In the genomic region with DNA sequence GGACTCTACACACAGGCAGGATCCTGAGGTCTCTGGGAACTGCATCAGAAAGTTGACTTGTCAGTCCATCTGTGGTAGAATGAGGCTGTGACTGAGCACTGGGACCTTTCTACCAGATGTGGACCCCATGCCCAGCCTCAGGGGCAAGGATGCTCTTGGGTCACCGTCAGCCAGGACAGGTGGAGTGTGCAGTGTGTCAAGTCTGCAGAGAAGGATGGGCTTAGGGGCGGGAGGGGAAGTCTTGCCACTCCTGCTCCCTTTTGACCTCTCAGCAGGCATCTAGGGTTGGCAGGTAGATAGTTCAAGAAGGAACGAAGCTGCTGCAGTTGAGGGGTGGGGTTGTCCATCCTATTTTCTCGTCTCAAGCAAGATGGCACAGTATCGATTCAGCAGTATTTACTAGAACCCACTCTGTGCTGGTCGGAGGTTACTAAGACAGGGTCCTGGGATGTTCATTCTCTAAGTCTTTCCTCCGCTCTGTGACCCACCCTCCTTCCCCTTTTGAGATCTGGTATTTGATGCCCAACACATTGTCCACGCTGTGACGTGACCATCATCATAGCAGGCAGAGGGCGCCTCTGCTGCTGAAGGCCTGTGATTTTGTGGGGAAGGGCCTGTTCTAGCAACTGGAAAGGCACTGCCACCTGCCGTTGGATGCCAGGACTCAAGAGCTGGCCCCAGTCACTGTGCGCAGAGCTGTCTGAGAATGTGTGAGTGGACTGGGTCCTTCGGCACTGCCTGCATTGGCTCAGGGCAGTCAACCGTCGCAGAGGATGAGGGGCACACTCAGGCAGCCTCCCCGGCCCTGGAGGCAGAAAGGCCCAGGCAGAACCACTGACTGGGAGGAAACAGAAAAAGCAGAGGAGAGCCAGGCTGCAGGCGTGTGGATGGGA, we compare ENCODE assay signal across 8 cellular contexts. TPM values are rescaled to one million over a fixed set of nuclear protein-coding genes. Genes with fewer than 3 reads are reported as not detected.
DNase-seq lines count a peak whose midpoint lies in the region; ATAC-seq, FAIRE-seq and TF ChIP-seq lines count a peak whose summit lies in the region.

No MANE protein-coding gene starts in this region.

- ATAC-seq in K562 (peak; percentile 73), HG03354 (IDR thresholded peaks at IDR 0.05; ENCODE audit: poor library complexity, severe bottlenecking, unreplicated experiment) (no peak)

- WGBS in K562 (ENCODE audit: insufficient coverage, low coverage, missing lambda C conversion rate), result 63% methylated on average over 13 of the region's 17 CpGs
- WGBS in spleen, 5 donors, result 74 to 77% (median 75%) methylated on average over 16 to 17 of the region's 17 CpGs

- H3K4me2 ChIP-seq in K562 (ENCODE audit: insufficient read depth, low read length), result no peak overlapping the region

- no peaks in the 10 kb centered on the region for H3K79me2 ChIP-seq in K562 (ENCODE audit: control insufficient read depth, insufficient read depth, low read length)

- peak; percentile 77 to 98 (median 92) for TF ChIP-seq CTCF in K562 (IDR thresholded peaks at IDR 0.05 in 2 of 3, conservative IDR thresholded peaks at IDR 0.05 in 1 of 3; ENCODE audit: insufficient read depth in 2 of 3, low read depth in 1 of 3, low read length in 3 of 3)
- TF ChIP-seq CTCF in spleen (IDR thresholded peaks at IDR 0.05 in 8 of 11, conservative IDR thresholded peaks at IDR 0.05 in 3 of 11), result peak in 10 of 11 experiments; percentile 22 to 66 (median 44)

- no peak for TF ChIP-seq EP300 in K562 (IDR thresholded peaks at IDR 0.05; ENCODE audit: low read length)

- no peaks in the 10 kb centered on the region for H4K20me1 ChIP-seq in K562 (replicated peaks; ENCODE audit: control insufficient read depth, insufficient read depth, low read length)

- H3K27ac ChIP-seq in K562 (ENCODE audit: extremely low read depth, low read depth, low read length) (no peak overlapping the region; the same call in 2 of the 3 replicates), spleen (peak overlapping the region in 4 of 8 donors; percentile 5 to 28 (median 12))

- CTCF ChIA-PET in K562 (lab: Yijun Ruan, JAX; ENCODE audit: low intra/inter-chr PET ratio), result interaction anchor here (0.7 to 4.0 kb wide), 3 partner anchors 47 to 173 kb away, joined by 3 to 27 read pairs (median 10); no protein-coding TSS in a partner anchor

- TF ChIP-seq RAD21 in K562 (CRISPR knock-in tag; conservative IDR thresholded peaks at IDR 0.05 in 1 of 2, IDR thresholded peaks at IDR 0.05 in 1 of 2), result peak; percentile 73 to 74

- H3K4me1 ChIP-seq in K562 (replicated peaks in 1 of 2; ENCODE audit: control insufficient read depth in 2 of 2, insufficient read depth in 2 of 2, low read length in 2 of 2) (peaks cover 0 to 20% of the 10 kb centered on the region in 2 experiments; a peak in 2 of 5 replicates), spleen (peaks cover 0 to 55% (median 22%) of the 10 kb centered on the region in 6 donors)

- H3K36me3 ChIP-seq in MG63, result no peaks in the 10 kb centered on the region; the same call in 1 of the 2 replicates
- H3K36me3 ChIP-seq in K562 (ENCODE audit: control insufficient read depth, insufficient read depth, low read length), result peaks cover 38% of the 10 kb centered on the region
- peaks cover 0 to 95% (median 66%) of the 10 kb centered on the region in 6 donors for H3K36me3 ChIP-seq in spleen

- no peaks in the 10 kb centered on the region for H3K27me3 ChIP-seq in MG63
- no peaks in the 10 kb centered on the region for H3K27me3 ChIP-seq in K562 (ENCODE audit: control insufficient read depth in 2 of 2, insufficient read depth in 2 of 2, low read length in 2 of 2)
- no peaks in the 10 kb centered on the region for H3K27me3 ChIP-seq in spleen (replicated peaks in 1 of 7)

- peaks cover 3% of the 10 kb centered on the region for H3K9me1 ChIP-seq in K562 (ENCODE audit: control insufficient read depth, insufficient read depth, low read length)

- in situ Hi-C loops in K562 (cut with MboI), result no loop called here

- DNase-seq in Daoy (ENCODE audit: low read depth), result peak; percentile 70
- peak; percentile 30 for DNase-seq in MG63
- peak; percentile 86 for DNase-seq in RPMI8226
- DNase-seq in K562 (ENCODE audit: extremely low read depth in 1 of 4, low spot score in 3 of 4), result peak; percentile 29 to 71 (median 48)
- DNase-seq in iPS DF 4.7 (ENCODE audit: extremely low read depth, low spot score), result peak; percentile 33
- no peak for DNase-seq in spleen
- DNase-seq in activated CD8-positive, alpha-beta memory T cell treated with anti-CD3 and anti-CD28 coated beads, Interleukin-2, amount 50 U/mL, for 48 hours, result no peak

- intact Hi-C loops in K562 (cut with micrococcal nuclease) (loop anchor here (1.0 kb wide), 2 partner anchors 48 to 77 kb away; no protein-coding TSS in a partner anchor), spleen (cut with DNase I; ENCODE audit: low total_unique reads) (loop anchor here (10.0 kb wide), 1 partner anchor 76 kb away; no protein-coding TSS in a partner anchor)

- H3K4me3 ChIP-seq in MG63 (no peak overlapping the region), K562 (no peak overlapping the region), spleen (no peak overlapping the region)

- no peak overlapping the region for H2AFZ ChIP-seq in K562 (ENCODE audit: low read depth, low read length)

- peak; percentile 77 for FAIRE-seq in K562 (lab: Jason Lieb, UNC)

- POLR2A ChIA-PET in K562 (lab: Yijun Ruan, JAX), result interaction anchor here (0.7 to 1.8 kb wide), 6 partner anchors 14 to 69 kb away, joined by 3 to 7 read pairs (median 4); a partner anchor contains a TSS

- no peak overlapping the region; a peak in 1 of 4 replicates for H3K9ac ChIP-seq in K562 (ENCODE audit: insufficient read depth in 1 of 2, low read depth in 2 of 2, low read length in 2 of 2)

- no TSS peak for BruUV-seq in K562 (replicated peaks; lab: Mats Ljungman, UMichigan)

- TF ChIP-seq POLR2A in K562 (conservative IDR thresholded peaks at IDR 0.05), result no peak
- no peak for TF ChIP-seq POLR2A in spleen (IDR thresholded peaks at IDR 0.05)

- no peaks in the 10 kb centered on the region for H3K9me3 ChIP-seq in MG63
- no peaks in the 10 kb centered on the region for H3K9me3 ChIP-seq in K562 (replicated peaks; ENCODE audit: control insufficient read depth, insufficient read depth, low read depth, low read length)
- no peaks in the 10 kb centered on the region for H3K9me3 ChIP-seq in spleen

RNA-seq across cellular contexts. Expression of a gene that starts 23.2 kb away (rescaled TPM):
- 42.5 and 42.9 TPM in 2 replicates for total RNA-seq in Daoy (2014; rRNA removed; shearing (Covaris generic))
- 35.7 and 68.7 TPM in 2 replicates for total RNA-seq in MG63 (2014; rRNA removed; shearing (Covaris generic); ENCODE audit: low replicate concordance)
- 91.7 and 117 TPM in 2 replicates for total RNA-seq in K562 (2011; cell fraction: chromatin; rRNA removed; ENCODE audit: low replicate concordance)
- total RNA-seq in K562 (2011; cell fraction: nucleolus; rRNA removed), result 53.4 and 61.7 TPM in 2 replicates
- total RNA-seq in K562 (2011; cell fraction: nucleoplasm; rRNA removed), result 62.0 and 75.0 TPM in 2 replicates
- total RNA-seq in K562 (2014; rRNA removed) (46.1 and 58.1 TPM in 2 replicates), K562 (2014; rRNA removed; fragmentation: Illumina TruSeq; extraction: Trizol) (18.4 and 22.1 TPM in 2 replicates), K562 (2015; rRNA removed; fragmentation: Illumina TruSeq; extraction: Trizol) (18.0 and 19.3 TPM in 2 replicates), K562 (2021) (51.7 and 54.2 TPM in 2 replicates), spleen (100 to 1,000 TPM in 4 of 7 donors, 10 to 100 TPM in 3; 90.2 to 124 (median 105) TPM)
- polyA plus RNA-seq in K562 (2011; rRNA removed) (37.6 and 58.2 TPM in 2 replicates), K562 (2014; fragmentation: Illumina TruSeq; extraction: Trizol) (26.5 and 37.1 TPM in 2 replicates), K562 (2014; fragmentation: Nextera tagmentation; extraction: Ambion mirVana) (1 to 10 TPM; 5.9 to 8.3 TPM), K562 (2014; rRNA removed) (52.7 and 59.3 TPM in 2 replicates), spleen (100 to 1,000 TPM in 1 of 3 donors, 10 to 100 TPM in 2; 78.6 to 152 (median 98.9) TPM)
- polyA plus RNA-seq in K562 (2011; cell fraction: cytosol; rRNA removed), result 41.1 and 50.2 TPM in 2 replicates
- 71.7 and 92.4 TPM in 2 replicates for polyA plus RNA-seq in K562 (2011; cell fraction: nucleus; rRNA removed)
- polyA plus RNA-seq in K562 (2012), result 38.5 and 194 TPM in 2 replicates
- 16.0 and 22.1 TPM in 2 replicates for polyA minus RNA-seq in K562 (2011; rRNA and poly(A)+ RNA removed)
- polyA minus RNA-seq in K562 (2011; cell fraction: cytosol; rRNA and poly(A)+ RNA removed), result 16.1 and 28.0 TPM in 2 replicates
- 15.3 and 29.2 TPM in 2 replicates for polyA minus RNA-seq in K562 (2011; cell fraction: nucleus; rRNA and poly(A)+ RNA removed)

RNA-seq across cellular contexts. Expression of a gene that starts 31.1 kb away (rescaled TPM):
- total RNA-seq in Daoy (2014; rRNA removed; shearing (Covaris generic)), result 11.2 and 13.3 TPM in 2 replicates
- total RNA-seq in MG63 (2014; rRNA removed; shearing (Covaris generic); ENCODE audit: low replicate concordance), result 10.2 and 11.6 TPM in 2 replicates
- total RNA-seq in K562 (2011; cell fraction: chromatin; rRNA removed; ENCODE audit: low replicate concordance), result 62.9 and 93.5 TPM in 2 replicates
- total RNA-seq in K562 (2011; cell fraction: nucleolus; rRNA removed), result 46.9 and 48.3 TPM in 2 replicates
- 55.8 and 62.3 TPM in 2 replicates for total RNA-seq in K562 (2011; cell fraction: nucleoplasm; rRNA removed)
- 15.1 and 20.0 TPM in 2 replicates for total RNA-seq in K562 (2014; rRNA removed)
- total RNA-seq in K562 (2014; rRNA removed; fragmentation: Illumina TruSeq; extraction: Trizol), result 11.9 and 14.2 TPM in 2 replicates
- 11.8 and 12.8 TPM in 2 replicates for total RNA-seq in K562 (2015; rRNA removed; fragmentation: Illumina TruSeq; extraction: Trizol)
- 17.8 and 20.6 TPM in 2 replicates for total RNA-seq in K562 (2021)
- polyA plus RNA-seq in K562 (2011; rRNA removed), result 25.3 and 45.8 TPM in 2 replicates
- 29.6 and 54.5 TPM in 2 replicates for polyA plus RNA-seq in K562 (2011; cell fraction: cytosol; rRNA removed)
- 63.5 and 76.7 TPM in 2 replicates for polyA plus RNA-seq in K562 (2011; cell fraction: nucleus; rRNA removed)
- polyA plus RNA-seq in K562 (2012), result 14.9 and 35.8 TPM in 2 replicates
- polyA plus RNA-seq in K562 (2014; fragmentation: Illumina TruSeq; extraction: Trizol), result 20.4 and 23.7 TPM in 2 replicates
- polyA plus RNA-seq in K562 (2014; fragmentation: Nextera tagmentation; extraction: Ambion mirVana), result 1 to 10 TPM; 7.0 to 9.5 TPM
- 20.1 and 21.1 TPM in 2 replicates for polyA plus RNA-seq in K562 (2014; rRNA removed)
- 25.0 and 35.4 TPM in 2 replicates for polyA minus RNA-seq in K562 (2011; rRNA and poly(A)+ RNA removed)
- 11.8 and 18.3 TPM in 2 replicates for polyA minus RNA-seq in K562 (2011; cell fraction: cytosol; rRNA and poly(A)+ RNA removed)
- polyA minus RNA-seq in K562 (2011; cell fraction: nucleus; rRNA and poly(A)+ RNA removed), result 13.1 and 31.0 TPM in 2 replicates
- 10 to 100 TPM; 30.6 to 41.0 (median 34.8) TPM for total RNA-seq in spleen
- 10 to 100 TPM in 2 of 3 donors, 1 to 10 TPM in 1; 9.2 to 15.1 (median 10.3) TPM for polyA plus RNA-seq in spleen

RNA-seq across cellular contexts. Expression of a gene that starts 50.7 kb away (rescaled TPM):
- total RNA-seq in Daoy (2014; rRNA removed; shearing (Covaris generic)), result 11.2 and 16.3 TPM in 2 replicates
- total RNA-seq in MG63 (2014; rRNA removed; shearing (Covaris generic); ENCODE audit: low replicate concordance), result 15.0 and 33.3 TPM in 2 replicates
- total RNA-seq in K562 (2011; cell fraction: chromatin; rRNA removed; ENCODE audit: low replicate concordance), result 20.3 and 47.6 TPM in 2 replicates
- 45.7 and 51.3 TPM in 2 replicates for total RNA-seq in K562 (2011; cell fraction: nucleolus; rRNA removed)
- 38.2 and 39.5 TPM in 2 replicates for total RNA-seq in K562 (2011; cell fraction: nucleoplasm; rRNA removed)
- total RNA-seq in K562 (2014; rRNA removed) (113 and 114 TPM in 2 replicates), K562 (2014; rRNA removed; fragmentation: Illumina TruSeq; extraction: Trizol) (43.5 and 47.4 TPM in 2 replicates), K562 (2015; rRNA removed; fragmentation: Illumina TruSeq; extraction: Trizol) (22.1 and 23.0 TPM in 2 replicates), K562 (2021) (102 and 110 TPM in 2 replicates), spleen (10 to 100 TPM in 4 of 7 donors, 1 to 10 TPM in 3; 8.3 to 25.7 (median 12.0) TPM)
- polyA plus RNA-seq in K562 (2011; rRNA removed) (44.4 and 114 TPM in 2 replicates), K562 (2014; fragmentation: Illumina TruSeq; extraction: Trizol) (55.3 and 78.6 TPM in 2 replicates), K562 (2014; fragmentation: Nextera tagmentation; extraction: Ambion mirVana) (10 to 100 TPM; 12.1 to 14.9 TPM), K562 (2014; rRNA removed) (78.8 and 80.6 TPM in 2 replicates), spleen (10 to 100 TPM in 2 of 3 donors, 1 to 10 TPM in 1; 5.7 to 11.7 (median 11.6) TPM)
- polyA plus RNA-seq in K562 (2011; cell fraction: cytosol; rRNA removed), result 105 and 109 TPM in 2 replicates
- polyA plus RNA-seq in K562 (2011; cell fraction: nucleus; rRNA removed), result 42.6 and 66.5 TPM in 2 replicates
- polyA plus RNA-seq in K562 (2012), result 40.1 and 401 TPM in 2 replicates
- polyA minus RNA-seq in K562 (2011; rRNA and poly(A)+ RNA removed), result 33.3 and 53.8 TPM in 2 replicates
- polyA minus RNA-seq in K562 (2011; cell fraction: cytosol; rRNA and poly(A)+ RNA removed), result 37.2 and 88.9 TPM in 2 replicates
- polyA minus RNA-seq in K562 (2011; cell fraction: nucleus; rRNA and poly(A)+ RNA removed), result 9.7 and 26.4 TPM in 2 replicates

Comparison
In these comparisons a context has a peak if more than half of its experiments do, and no peak if none do; other contexts are left out.
1. DNase-seq: peak in Daoy (single experiment), MG63 (single experiment), RPMI8226 (single experiment), K562 (4 of 4) and iPS DF 4.7 (single experiment); none in spleen (single experiment) and activated CD8-positive, alpha-beta memory T cell treated with anti-CD3 and anti-CD28 coated beads, Interleukin-2, amount 50 U/mL, for 48 hours (single experiment).